11 cellular contexts compared by ENCODE assay signal in genomic region chr4:24973471-24974251, GRCh38. TPM values are rescaled to one million over a fixed set of nuclear protein-coding genes. Genes with fewer than 3 reads are reported as not detected.
A peak's percentile ranks its signal among the peaks of the same experiment; 100 is the strongest.
DNase-seq lines count a peak whose midpoint lies in the region; ATAC-seq and TF ChIP-seq lines count a peak whose summit lies in the region.
"Had no signal": no experiment of that assay in that cellular context is flagged by ENCODE, and none has a peak within 500 bp of the region (broad histone marks: within the 10 kb centered on the region; RNA-seq: fewer than 3 reads in every experiment).

No MANE protein-coding gene starts in this region.

- H3K27ac Mint-ChIP-seq in activated T-helper 2 cell treated with anti-CD3 and anti-CD28 coated beads, Interferon-gamma antibody, Interleukin-2, Interleukin-4, amounts not matched to agents 10 μg/mL and 5 μg/mL and 100 μg/mL, durations not matched to agents 14 hours and 24 hours and 36 hours, result no peak overlapping the region

- DNase-seq in G401 (ENCODE audit: low spot score) (peak; percentile 78), NOMO-1 treated with dmso at 0.1 percent for 144 hours (lab: John Stamatoyannopoulos, UW; ENCODE audit: unreplicated experiment) (peak; percentile 73), foreskin keratinocyte (peak; percentile 32 to 60), putamen (ENCODE audit: low spot score) (peak; percentile 19), BE2C (no peak), NCI-H524 treated with DMSO at 0.1 percent for 48 hours (lab: John Stamatoyannopoulos, UW) (no peak)
- no peak for DNase-seq in activated T-helper 2 cell treated with anti-CD3 and anti-CD28 coated beads, Interferon-gamma antibody, Interleukin-2, Interleukin-4, amounts not matched to agents 10 μg/mL and 5 μg/mL and 100 μg/mL, durations not matched to agents 14 hours and 24 hours and 36 hours (ENCODE audit: low spot score)
- DNase-seq: activated CD4-positive, alpha-beta T cell treated with anti-CD3 and anti-CD28 coated beads, Interleukin-2, amount 50 U/mL, for 1 hour; midbrain; NCI-H82 had no signal

- H3K27me3 ChIP-seq in foreskin keratinocyte, result peaks cover 19% of the 10 kb centered on the region
- no peaks in the 10 kb centered on the region for H3K27me3 ChIP-seq in BE2C

- no peaks in the 10 kb centered on the region for H3K9me3 ChIP-seq in BE2C

- H3K4me3 ChIP-seq in BE2C (ENCODE audit: low read depth, low read length), result no peak overlapping the region

- TF ChIP-seq CTCF in foreskin keratinocyte (conservative IDR thresholded peaks at IDR 0.05) (no peak), BE2C (IDR thresholded peaks at IDR 0.05; ENCODE audit: low read depth, low read length) (no peak)

- no peaks in the 10 kb centered on the region for H3K4me1 ChIP-seq in foreskin keratinocyte
- H3K4me1 ChIP-seq in BE2C, result no peaks in the 10 kb centered on the region

- H3K36me3 Mint-ChIP-seq in activated T-helper 2 cell treated with anti-CD3 and anti-CD28 coated beads, Interferon-gamma antibody, Interleukin-2, Interleukin-4, amounts not matched to agents 10 μg/mL and 5 μg/mL and 100 μg/mL, durations not matched to agents 14 hours and 24 hours and 36 hours (ENCODE audit: low read depth), result no peaks in the 10 kb centered on the region

- no peaks in the 10 kb centered on the region for H3K9me3 Mint-ChIP-seq in activated T-helper 2 cell treated with anti-CD3 and anti-CD28 coated beads, Interferon-gamma antibody, Interleukin-2, Interleukin-4, amounts not matched to agents 10 μg/mL and 5 μg/mL and 100 μg/mL, durations not matched to agents 14 hours and 24 hours and 36 hours

- no peaks in the 10 kb centered on the region for H3K36me3 ChIP-seq in BE2C

- peaks cover 12% of the 10 kb centered on the region for H3K27me3 Mint-ChIP-seq in activated T-helper 2 cell treated with anti-CD3 and anti-CD28 coated beads, Interferon-gamma antibody, Interleukin-2, Interleukin-4, amounts not matched to agents 10 μg/mL and 5 μg/mL and 100 μg/mL, durations not matched to agents 14 hours and 24 hours and 36 hours (ENCODE audit: low read depth)

- intact Hi-C loops in activated T-helper 2 cell treated with anti-CD3 and anti-CD28 coated beads, Interferon-gamma antibody, Interleukin-2, Interleukin-4, amounts not matched to agents 10 μg/mL and 5 μg/mL and 100 μg/mL, durations not matched to agents 14 hours and 24 hours and 36 hours (cut with micrococcal nuclease), result no loop called here

- H3K27ac ChIP-seq in foreskin keratinocyte, result no peak overlapping the region

- ATAC-seq in foreskin keratinocyte (peak; percentile 48), HG02571 (IDR thresholded peaks at IDR 0.05; ENCODE audit: unreplicated experiment) (no peak)

- in situ Hi-C loops in G401 (cut with HindIII; ENCODE audit: low sequenced_read_pairs), result no loop called here

- H3K4me1 Mint-ChIP-seq in activated T-helper 2 cell treated with anti-CD3 and anti-CD28 coated beads, Interferon-gamma antibody, Interleukin-2, Interleukin-4, amounts not matched to agents 10 μg/mL and 5 μg/mL and 100 μg/mL, durations not matched to agents 14 hours and 24 hours and 36 hours (ENCODE audit: low read depth), result peaks cover 4% of the 10 kb centered on the region

- no peak overlapping the region for H3K4me3 Mint-ChIP-seq in activated T-helper 2 cell treated with anti-CD3 and anti-CD28 coated beads, Interferon-gamma antibody, Interleukin-2, Interleukin-4, amounts not matched to agents 10 μg/mL and 5 μg/mL and 100 μg/mL, durations not matched to agents 14 hours and 24 hours and 36 hours (ENCODE audit: low read depth)

RNA-seq across cellular contexts. Expression of gene LGI2, which starts 57.1 kb away (rescaled TPM):
- total RNA-seq in G401 (2014; rRNA removed; shearing (Covaris generic)), result not detected in 2 replicates
- total RNA-seq in foreskin keratinocyte, result not detected in 2 replicates
- not detected in 2 replicates for polyA plus RNA-seq in foreskin keratinocyte
- not detected in 2 replicates for total RNA-seq in activated T-helper 2 cell treated with anti-CD3 and anti-CD28 coated beads, Interferon-gamma antibody, Interleukin-2, Interleukin-4, amounts not matched to agents 10 μg/mL and 5 μg/mL and 100 μg/mL, durations not matched to agents 14 hours and 24 hours and 36 hours
- polyA plus RNA-seq in BE2C (2012; ENCODE audit: insufficient read depth, insufficient read length, low read depth), result not detected

Comparison
In these comparisons a context has a peak if more than half of its experiments do, and no peak if none do; other contexts are left out.
1. DNase-seq: peak in G401 (single experiment), NOMO-1 treated with dmso at 0.1 percent for 144 hours (single experiment), foreskin keratinocyte (2 of 2) and putamen (single experiment); none in activated T-helper 2 cell treated with anti-CD3 and anti-CD28 coated beads, Interferon-gamma antibody, Interleukin-2, Interleukin-4, amounts not matched to agents 10 μg/mL and 5 μg/mL and 100 μg/mL, durations not matched to agents 14 hours and 24 hours and 36 hours (single experiment), BE2C (single experiment) and NCI-H524 treated with DMSO at 0.1 percent for 48 hours (single experiment).